24 cellular contexts compared by ENCODE assay signal in genomic region chr3:17755836-17756235, GRCh38. TPM values are rescaled to one million over a fixed set of nuclear protein-coding genes. Genes with fewer than 3 reads are reported as not detected.
DNase-seq lines count a peak whose midpoint lies in the region; ATAC-seq, FAIRE-seq and TF ChIP-seq lines count a peak whose summit lies in the region.
"Had no signal": no experiment of that assay in that cellular context is flagged by ENCODE, and none has a peak within 500 bp of the region (broad histone marks: within the 10 kb centered on the region; RNA-seq: fewer than 3 reads in every experiment).

No MANE protein-coding gene starts in this region.

- no peaks in the 10 kb centered on the region for H3K9me3 ChIP-seq in keratinocyte (ENCODE audit: control insufficient read depth, low read depth, low read length)
- H3K9me3 ChIP-seq: BLaER1 had no signal

- no peaks in the 10 kb centered on the region for H4K20me1 ChIP-seq in keratinocyte (ENCODE audit: control insufficient read depth, extremely low read depth, insufficient read depth, low read length)
- H4K20me1 ChIP-seq: BLaER1 had no signal

- dilution Hi-C loops in keratinocyte (cut with MboI; ENCODE audit: extremely low pct_ligation_motif_present, low sequenced_read_pairs), result no loop called here

- peak; percentile 71 for ATAC-seq in activated naive CD8-positive, alpha-beta T cell treated with anti-CD3 and anti-CD28 coated beads, Interleukin-2, amount 10 ng/mL, durations not matched to agents 7 days and 5 days (ENCODE audit: low read depth)
- peak; percentile 65 for ATAC-seq in HG02759 (IDR thresholded peaks at IDR 0.05; ENCODE audit: unreplicated experiment)
- ATAC-seq: activated CD4-positive, CD25-positive, alpha-beta regulatory T cell treated with anti-CD3 and anti-CD28 coated beads, Interleukin-2, amount 50 U/mL, for 24 hours; GM23338; PC-3 had no signal

- H3K9me3 Mint-ChIP-seq in activated naive CD8-positive, alpha-beta T cell treated with anti-CD3 and anti-CD28 coated beads, Interleukin-2, amount 10 ng/mL, durations not matched to agents 7 days and 5 days, result no peaks in the 10 kb centered on the region
- no peaks in the 10 kb centered on the region for H3K9me3 Mint-ChIP-seq in activated naive CD8-positive, alpha-beta T cell treated with anti-CD3 and anti-CD28 coated beads for 36 hours
- H3K9me3 Mint-ChIP-seq: GM23338, neural crest cell had no signal

- H3K4me3 ChIP-seq in Jurkat, Clone E6-1 (ENCODE audit: low read length), result no peak overlapping the region
- no peak overlapping the region for H3K4me3 ChIP-seq in keratinocyte (ENCODE audit: control insufficient read depth in 2 of 3, extremely low read depth in 1 of 3, insufficient read depth in 2 of 3, low read depth in 1 of 3, low read length in 3 of 3)
- H3K4me3 ChIP-seq: BLaER1, GM23338, hepatocyte had no signal

- H3K27me3 ChIP-seq in keratinocyte (ENCODE audit: control insufficient read depth, extremely low read depth, insufficient read depth, low read length), result no peaks in the 10 kb centered on the region
- H3K27me3 ChIP-seq: BLaER1, hepatocyte had no signal

- no peak overlapping the region for H2AFZ ChIP-seq in keratinocyte (ENCODE audit: control insufficient read depth, low read length)
- H2AFZ ChIP-seq: GM23338, hepatocyte had no signal

- H3K4me1 ChIP-seq in keratinocyte (ENCODE audit: control insufficient read depth, extremely low read depth, insufficient read depth, low read length), result peaks cover 13% of the 10 kb centered on the region
- H3K4me1 ChIP-seq: BLaER1 had no signal

- DNase-seq in activated naive CD8-positive, alpha-beta T cell treated with anti-CD3 and anti-CD28 coated beads, Interleukin-2, amount 10 ng/mL, durations not matched to agents 7 days and 5 days, result no peak
- no peak for DNase-seq in activated naive CD8-positive, alpha-beta T cell treated with anti-CD3 and anti-CD28 coated beads for 36 hours
- DNase-seq in Jurkat, Clone E6-1 (ENCODE audit: low read depth, low spot score), result peak; percentile 56
- no peak for DNase-seq in keratinocyte (ENCODE audit: low read depth, low spot score)
- DNase-seq in T-helper 9 cell, result no peak
- DNase-seq in NCI-H2171 (lab: John Stamatoyannopoulos, UW), result no peak
- no peak for DNase-seq in kidney tubule cell (ENCODE audit: low spot score)
- DNase-seq: activated effector memory CD4-positive, alpha-beta T cell treated with anti-CD3 and anti-CD28 coated beads, Interleukin-2, amount 50 U/mL, for 16 hours; cerebellar nuclear complex; DMS 273 treated with DMSO at 0.1 percent for 48 hours; effector memory CD4-positive, alpha-beta T cell; IMR-90; kidney; NCI-H2081; NCI-H526; PC-3; stimulated activated naive CD4-positive, alpha-beta T cell; T1000 had no signal

- H3K27ac ChIP-seq in keratinocyte (ENCODE audit: control insufficient read depth, insufficient read depth, low read length), result peak overlapping the region; percentile 10
- H3K27ac ChIP-seq: BLaER1, hepatocyte had no signal

- H3K27me3 Mint-ChIP-seq in activated naive CD8-positive, alpha-beta T cell treated with anti-CD3 and anti-CD28 coated beads, Interleukin-2, amount 10 ng/mL, durations not matched to agents 7 days and 5 days, result peaks cover 6% of the 10 kb centered on the region
- peaks cover 15% of the 10 kb centered on the region for H3K27me3 Mint-ChIP-seq in activated naive CD8-positive, alpha-beta T cell treated with anti-CD3 and anti-CD28 coated beads for 36 hours

- FAIRE-seq in keratinocyte (lab: Jason Lieb, UNC), result no peak
- FAIRE-seq: kidney had no signal

- H3K36me3 Mint-ChIP-seq in activated naive CD8-positive, alpha-beta T cell treated with anti-CD3 and anti-CD28 coated beads, Interleukin-2, amount 10 ng/mL, durations not matched to agents 7 days and 5 days, result no peaks in the 10 kb centered on the region
- H3K36me3 Mint-ChIP-seq in activated naive CD8-positive, alpha-beta T cell treated with anti-CD3 and anti-CD28 coated beads for 36 hours, result no peaks in the 10 kb centered on the region

- H3K9me1 ChIP-seq in keratinocyte (ENCODE audit: control insufficient read depth, extremely low read depth, insufficient read depth, low read length), result no peaks in the 10 kb centered on the region

- peak overlapping the region; percentile 17 for H3K4me2 ChIP-seq in keratinocyte (ENCODE audit: control insufficient read depth, extremely low read depth, insufficient read depth, low read depth, low read length)
- H3K4me2 ChIP-seq: BLaER1, GM23338, hepatocyte had no signal

- POLR2A ChIA-PET in activated naive CD8-positive, alpha-beta T cell treated with anti-CD3 and anti-CD28 coated beads, Interleukin-2, amount 10 ng/mL, durations not matched to agents 7 days and 5 days (lab: Charles Lee), result interaction anchor here (1.0 kb wide), 1 partner anchor 13 kb away, joined by 4 read pairs; the partner anchor contains the start of gene TBC1D5

- no peak overlapping the region for H3K9ac ChIP-seq in keratinocyte (ENCODE audit: control insufficient read depth, extremely low read depth, insufficient read depth, low read length)
- H3K9ac ChIP-seq: BLaER1 had no signal

- H3K27ac Mint-ChIP-seq in activated naive CD8-positive, alpha-beta T cell treated with anti-CD3 and anti-CD28 coated beads, Interleukin-2, amount 10 ng/mL, durations not matched to agents 7 days and 5 days, result no peak overlapping the region
- H3K27ac Mint-ChIP-seq in activated naive CD8-positive, alpha-beta T cell treated with anti-CD3 and anti-CD28 coated beads for 36 hours, result no peak overlapping the region
- H3K27ac Mint-ChIP-seq: GM23338 had no signal

- no peaks in the 10 kb centered on the region for H3K79me2 ChIP-seq in keratinocyte (ENCODE audit: control insufficient read depth, insufficient read depth, low read length)
- H3K79me2 ChIP-seq: hepatocyte had no signal

- no peaks in the 10 kb centered on the region for H3K36me3 ChIP-seq in keratinocyte (ENCODE audit: control insufficient read depth in 2 of 2, extremely low read depth in 1 of 2, insufficient read depth in 2 of 2, low read length in 2 of 2)
- H3K36me3 ChIP-seq: BLaER1 had no signal

- TF ChIP-seq CTCF in keratinocyte (optimal IDR thresholded peaks at IDR 0.05 in 1 of 3, IDR thresholded peaks at IDR 0.05 in 1 of 3, conservative IDR thresholded peaks at IDR 0.05 in 1 of 3; ENCODE audit: extremely low read depth in 1 of 3, insufficient read depth in 2 of 3, low read length in 3 of 3), result no peak

- H3K4me3 Mint-ChIP-seq in activated naive CD8-positive, alpha-beta T cell treated with anti-CD3 and anti-CD28 coated beads, Interleukin-2, amount 10 ng/mL, durations not matched to agents 7 days and 5 days, result no peak overlapping the region
- H3K4me3 Mint-ChIP-seq in activated naive CD8-positive, alpha-beta T cell treated with anti-CD3 and anti-CD28 coated beads for 36 hours, result no peak overlapping the region
- H3K4me3 Mint-ChIP-seq: GM23338, neural crest cell had no signal

- H3K4me1 Mint-ChIP-seq in activated naive CD8-positive, alpha-beta T cell treated with anti-CD3 and anti-CD28 coated beads, Interleukin-2, amount 10 ng/mL, durations not matched to agents 7 days and 5 days, result peaks cover 17% of the 10 kb centered on the region
- H3K4me1 Mint-ChIP-seq in activated naive CD8-positive, alpha-beta T cell treated with anti-CD3 and anti-CD28 coated beads for 36 hours, result peaks cover 8% of the 10 kb centered on the region

RNA-seq across cellular contexts. Expression of gene TBC1D5, which starts 13.4 kb away (rescaled TPM):
- 10 to 100 TPM; 57.3 to 60.9 TPM for total RNA-seq in activated naive CD8-positive, alpha-beta T cell treated with anti-CD3 and anti-CD28 coated beads, Interleukin-2, amount 10 ng/mL, durations not matched to agents 7 days and 5 days
- 10 to 100 TPM; 43.7 to 48.5 TPM for total RNA-seq in activated naive CD8-positive, alpha-beta T cell treated with anti-CD3 and anti-CD28 coated beads for 36 hours
- 23.9 TPM for polyA plus RNA-seq in Jurkat, Clone E6-1 (2012; ENCODE audit: insufficient read depth, insufficient read length)
- 16.5 to 28.8 TPM (median 25.8 TPM) in 3 replicates for polyA plus RNA-seq in keratinocyte
- polyA plus RNA-seq in keratinocyte (2011; ENCODE audit: low read depth), result 24.8 TPM
- 16.9 and 25.9 TPM in 2 replicates for polyA plus RNA-seq in keratinocyte (2011; cell fraction: cytosol; rRNA removed)
- polyA plus RNA-seq in keratinocyte (2011; cell fraction: nucleus; rRNA removed), result 22.1 and 22.2 TPM in 2 replicates
- polyA plus RNA-seq in keratinocyte (2012; ENCODE audit: low replicate concordance), result 10.2 and 24.2 TPM in 2 replicates
- polyA minus RNA-seq in keratinocyte, result 27.2 to 50.6 TPM (median 29.0 TPM) in 3 replicates
- polyA minus RNA-seq in keratinocyte (2011; cell fraction: cytosol; rRNA and poly(A)+ RNA removed), result 32.8 TPM
- polyA minus RNA-seq in keratinocyte (2011; cell fraction: nucleus; rRNA and poly(A)+ RNA removed), result 33.4 and 63.0 TPM in 2 replicates
